In genomic region chr1:32341975-32342374, GRCh38 we compare ENCODE assay signal across 3 cellular contexts. TPM values are rescaled to one million over a fixed set of nuclear protein-coding genes. Genes with fewer than 3 reads are reported as not detected.
"Had no signal": no experiment of that assay in that cellular context is flagged by ENCODE, and none has a peak within 500 bp of the region (broad histone marks: within the 10 kb centered on the region; RNA-seq: fewer than 3 reads in every experiment).

No MANE protein-coding gene starts in this region.

RNA-seq across cellular contexts. Expression of gene TSSK3, which starts 20.4 kb away (rescaled TPM):
- total RNA-seq: epithelial cell of proximal tubule, mononuclear cell, vagina had no signal
